Comparison of ENCODE assay signal across 23 cellular contexts in genomic region chr11:103789957-103790356, GRCh38.
DNase-seq lines count a peak whose midpoint lies in the region; TF ChIP-seq lines count a peak whose summit lies in the region.
"Had no signal": no experiment of that assay in that cellular context is flagged by ENCODE, and none has a peak within 500 bp of the region (broad histone marks: within the 10 kb centered on the region; RNA-seq: fewer than 3 reads in every experiment).

No MANE protein-coding gene starts in this region.

- H3K4me1 ChIP-seq in adipocyte (ENCODE audit: control insufficient read depth, insufficient read depth, low read length) (peaks cover 40% of the 10 kb centered on the region), Caco-2 (peaks cover 4% of the 10 kb centered on the region; the same call in 1 of the 2 replicates), GM23248 (ENCODE audit: insufficient read depth) (peaks cover 17% of the 10 kb centered on the region; the same call in 1 of the 2 replicates)
- H3K4me1 ChIP-seq: BLaER1 had no signal

- peaks cover 16% of the 10 kb centered on the region for H3K9me3 Mint-ChIP-seq in Caco-2 (ENCODE audit: unreplicated experiment)

- POLR2A ChIA-PET in Caco-2 (lab: Charles Lee), result no interaction called here

- H3K36me3 Mint-ChIP-seq in Caco-2 (ENCODE audit: insufficient read depth, unreplicated experiment), result no peaks in the 10 kb centered on the region
- H3K36me3 Mint-ChIP-seq: CD4-positive, CD25-positive, alpha-beta regulatory T cell had no signal

- no peak overlapping the region for H3K4me3 ChIP-seq in adipocyte (ENCODE audit: low read length)
- no peak overlapping the region for H3K4me3 ChIP-seq in Caco-2 (ENCODE audit: low read depth, low read length)
- H3K4me3 ChIP-seq in GM23248, result no peak overlapping the region
- H3K4me3 ChIP-seq: BLaER1 had no signal

- H3K36me3 ChIP-seq in adipocyte (ENCODE audit: control insufficient read depth, insufficient read depth, low read length, severe bottlenecking) (no peaks in the 10 kb centered on the region), Caco-2 (ENCODE audit: control insufficient read depth, insufficient read depth, low read length) (no peaks in the 10 kb centered on the region), GM23248 (ENCODE audit: low read depth) (no peaks in the 10 kb centered on the region)
- H3K36me3 ChIP-seq: BLaER1 had no signal

- in situ Hi-C loops in GM23248 (cut with MboI), result no loop called here

- no peak overlapping the region for H2AFZ ChIP-seq in GM23248

- BruUV-seq in Caco-2 (replicated peaks; lab: Mats Ljungman, UMichigan), result no TSS peak

- 0 out of 2 replicates have a peak, but pooled peaks cover 5% of the 10 kb centered on the region for H3F3A ChIP-seq in GM23248 (ENCODE audit: insufficient read depth)

- no peaks in the 10 kb centered on the region for H3K4me1 Mint-ChIP-seq in Caco-2 (ENCODE audit: low read depth, unreplicated experiment)
- H3K4me1 Mint-ChIP-seq: CD4-positive, CD25-positive, alpha-beta regulatory T cell had no signal

- intact Hi-C loops in Caco-2 (cut with micrococcal nuclease; ENCODE audit: unreplicated experiment), result no loop called here

- peak overlapping the region; percentile 40 for H3K9ac ChIP-seq in adipocyte (ENCODE audit: low read length)
- H3K9ac ChIP-seq in GM23248, result no peak overlapping the region
- H3K9ac ChIP-seq: BLaER1, SK-N-SH had no signal

- H3K9me2 ChIP-seq in GM23248 (ENCODE audit: insufficient read depth), result no peaks in the 10 kb centered on the region
- H3K9me2 ChIP-seq: SK-N-SH had no signal

- H3K79me2 ChIP-seq in GM23248 (ENCODE audit: insufficient read depth), result no peaks in the 10 kb centered on the region

- H3K27me3 ChIP-seq in adipocyte (replicated peaks; ENCODE audit: control insufficient read depth, insufficient read depth, low read length) (no peaks in the 10 kb centered on the region), Caco-2 (replicated peaks; ENCODE audit: control insufficient read depth, insufficient read depth, low read length) (no peaks in the 10 kb centered on the region), GM23248 (replicated peaks; ENCODE audit: insufficient read depth) (no peaks in the 10 kb centered on the region)
- H3K27me3 ChIP-seq: BLaER1 had no signal

- no peaks in the 10 kb centered on the region for H3K27me3 Mint-ChIP-seq in Caco-2 (ENCODE audit: insufficient read depth, unreplicated experiment)

- TF ChIP-seq CTCF in Caco-2 (IDR thresholded peaks at IDR 0.05; ENCODE audit: insufficient read depth in 1 of 2, low read depth in 1 of 2, low read length in 1 of 2, severe bottlenecking in 1 of 2, unreplicated experiment in 1 of 2), result no peak

- H3K27ac Mint-ChIP-seq in Caco-2 (ENCODE audit: unreplicated experiment), result no peak overlapping the region
- H3K27ac Mint-ChIP-seq: CD4-positive, CD25-positive, alpha-beta regulatory T cell had no signal

- H3K4me2 ChIP-seq in GM23248 (ENCODE audit: unreplicated experiment), result no peak overlapping the region
- H3K4me2 ChIP-seq: BLaER1, SK-N-SH had no signal

- DNase-seq in Ammon's horn (ENCODE audit: low spot score) (peak; percentile 6), adipocyte (ENCODE audit: low read depth) (no peak), fibroblast of peridontal ligament (ENCODE audit: extremely low read depth) (peak; percentile 35), pons (ENCODE audit: low spot score) (peak; percentile 32), Caco-2 (no peak), GM23248 (no peak)
- DNase-seq in activated effector memory CD4-positive, alpha-beta T cell treated with Interleukin-2 at 50 U/mL for 16 hours, result no peak
- DNase-seq: CD4-positive, CD25-positive, alpha-beta regulatory T cell; DMS79; EL; GF-D8; NCI-H1048; NCI-H1436; NCI-H187; NCI-H2081 treated with DMSO at 0.1 percent for 48 hours; NCI-H2171; NCI-H226; NCI-H524; NCI-H748 treated with DMSO at 0.1 percent for 48 hours; NK-92 treated with Interleukin-12 subunit alpha and Interleukin-12 subunit beta, amount 100 ng/mL, for 24 hours; PC-3; SK-N-SH had no signal

- CTCF ChIA-PET in Caco-2 (lab: Charles Lee), result no interaction called here

- H3K9me3 ChIP-seq in adipocyte (ENCODE audit: control insufficient read depth, low read length) (peaks cover 20% of the 10 kb centered on the region), Caco-2 (peaks cover 17% of the 10 kb centered on the region; the same call in 1 of the 2 replicates), GM23248 (ENCODE audit: low read depth) (peaks cover 7% of the 10 kb centered on the region)

- H4K20me1 ChIP-seq in GM23248 (ENCODE audit: insufficient read depth), result no peaks in the 10 kb centered on the region
- H4K20me1 ChIP-seq: BLaER1 had no signal

- no peak overlapping the region for H3K4me3 Mint-ChIP-seq in Caco-2 (ENCODE audit: unreplicated experiment)
- H3K4me3 Mint-ChIP-seq: CD4-positive, CD25-positive, alpha-beta regulatory T cell had no signal

- H3K27ac ChIP-seq in GM23248, result no peak overlapping the region
- H3K27ac ChIP-seq: BLaER1 had no signal

Comparison
In these comparisons a context has a peak if more than half of its experiments do, and no peak if none do; other contexts are left out.
1. DNase-seq: peak in Ammon's horn (single experiment), fibroblast of peridontal ligament (single experiment) and pons (single experiment); none in adipocyte (single experiment), Caco-2 (0 of 2), GM23248 (single experiment) and activated effector memory CD4-positive, alpha-beta T cell treated with Interleukin-2 at 50 U/mL for 16 hours (single experiment).